12 cellular contexts compared by ENCODE assay signal in genomic region chr14:69667938-69668336, GRCh38. TPM values are rescaled to one million over a fixed set of nuclear protein-coding genes. Genes with fewer than 3 reads are reported as not detected.
DNase-seq lines count a peak whose midpoint lies in the region; ATAC-seq and TF ChIP-seq lines count a peak whose summit lies in the region.
"Had no signal": no experiment of that assay in that cellular context is flagged by ENCODE, and none has a peak within 500 bp of the region (broad histone marks: within the 10 kb centered on the region; RNA-seq: fewer than 3 reads in every experiment).

No MANE protein-coding gene starts in this region.

- H3K4me1 ChIP-seq in gastrocnemius medialis, result peaks cover 79 to 87% of the 10 kb centered on the region in 2 donors

- in situ Hi-C loops in gastrocnemius medialis (cut with MboI; ENCODE audit: low sequenced_read_pairs in 4 of 4), result no loop called here

- peak overlapping the region in 7 of 8 donors; percentile 23 to 81 (median 57) for H3K4me3 Mint-ChIP-seq in naive B cell

- intact Hi-C loops in gastrocnemius medialis (cut with DNase I; ENCODE audit: low total_unique reads), result no loop called here

- no peak overlapping the region for H3K4me3 ChIP-seq in gastrocnemius medialis
- H3K4me3 ChIP-seq: psoas muscle had no signal

- no peaks in the 10 kb centered on the region for H3K27me3 ChIP-seq in gastrocnemius medialis

- TF ChIP-seq POLR2A in gastrocnemius medialis (IDR thresholded peaks at IDR 0.05), result no peak

- H3K27ac ChIP-seq in KOPT-K1 (ENCODE audit: low read depth, low read length, poor library complexity, severe bottlenecking), result peak overlapping the region; percentile 46
- H3K27ac ChIP-seq in gastrocnemius medialis, result peak overlapping the region in 1 of 4 donors; percentile 9
- H3K27ac ChIP-seq: psoas muscle had no signal

- H3K36me3 Mint-ChIP-seq in naive B cell, result peaks cover 6 to 13% of the 10 kb centered on the region in 2 donors

- no peak for TF ChIP-seq CTCF in gastrocnemius medialis (IDR thresholded peaks at IDR 0.05 in 4 of 5, conservative IDR thresholded peaks at IDR 0.05 in 1 of 5)

- DNase-seq in naive B cell (peak; percentile 41), NCI-H1048 (lab: John Stamatoyannopoulos, UW) (no peak), gastrocnemius medialis (no peak)
- DNase-seq: dermis blood vessel endothelial cell, HCEC 1CT, OCI-M1, psoas muscle had no signal

- peak overlapping the region; percentile 38 to 96 (median 80) for H3K27ac Mint-ChIP-seq in naive B cell

- H3K9me3 ChIP-seq in KOPT-K1 (ENCODE audit: insufficient read depth, low read length, poor library complexity, severe bottlenecking) (no peaks in the 10 kb centered on the region), gastrocnemius medialis (no peaks in the 10 kb centered on the region)
- H3K9me3 ChIP-seq: psoas muscle had no signal

- no peaks in the 10 kb centered on the region for H3K27me3 Mint-ChIP-seq in naive B cell

- H3K9me3 Mint-ChIP-seq in naive B cell, result peaks cover 0 to 4% (median 2%) of the 10 kb centered on the region in 7 donors

- ATAC-seq in GM18511 (IDR thresholded peaks at IDR 0.05; ENCODE audit: unreplicated experiment) (peak; percentile 50), GM21529 (IDR thresholded peaks at IDR 0.05; ENCODE audit: unreplicated experiment) (peak; percentile 37), naive B cell (ENCODE audit: low read depth in 2 of 2) (peak; percentile 79 to 80), HG03469 (IDR thresholded peaks at IDR 0.05; ENCODE audit: unreplicated experiment) (no peak), gastrocnemius medialis (no peak), GM19324 (IDR thresholded peaks at IDR 0.05; ENCODE audit: low FRiP score, unreplicated experiment) (no peak)
- ATAC-seq: psoas muscle had no signal

- 0 out of 2 replicates have a peak, but pooled peaks cover 5% of the 10 kb centered on the region for H3K36me3 ChIP-seq in KOPT-K1 (ENCODE audit: insufficient read depth, low read length)
- no peaks in the 10 kb centered on the region for H3K36me3 ChIP-seq in gastrocnemius medialis

- H3K4me1 Mint-ChIP-seq in naive B cell, result peaks cover 85 to 100% (median 96%) of the 10 kb centered on the region in 3 donors

RNA-seq across cellular contexts. Expression of gene SUSD6, which starts 56.5 kb away (rescaled TPM):
- 10 to 100 TPM; 16.1 to 22.8 (median 19.4) TPM for polyA plus RNA-seq in naive B cell (ENCODE audit: low read depth in 6 of 6)
- total RNA-seq in gastrocnemius medialis, result 10 to 100 TPM; 11.9 to 26.3 (median 16.2) TPM

Comparison
In these comparisons a context has a peak if more than half of its experiments do, and no peak if none do; other contexts are left out.
1. ATAC-seq: peak in GM18511 (single experiment), GM21529 (single experiment) and naive B cell (2 of 2); none in HG03469 (single experiment), gastrocnemius medialis (0 of 2) and GM19324 (single experiment).